8 cellular contexts compared by ENCODE assay signal in the genomic region with DNA sequence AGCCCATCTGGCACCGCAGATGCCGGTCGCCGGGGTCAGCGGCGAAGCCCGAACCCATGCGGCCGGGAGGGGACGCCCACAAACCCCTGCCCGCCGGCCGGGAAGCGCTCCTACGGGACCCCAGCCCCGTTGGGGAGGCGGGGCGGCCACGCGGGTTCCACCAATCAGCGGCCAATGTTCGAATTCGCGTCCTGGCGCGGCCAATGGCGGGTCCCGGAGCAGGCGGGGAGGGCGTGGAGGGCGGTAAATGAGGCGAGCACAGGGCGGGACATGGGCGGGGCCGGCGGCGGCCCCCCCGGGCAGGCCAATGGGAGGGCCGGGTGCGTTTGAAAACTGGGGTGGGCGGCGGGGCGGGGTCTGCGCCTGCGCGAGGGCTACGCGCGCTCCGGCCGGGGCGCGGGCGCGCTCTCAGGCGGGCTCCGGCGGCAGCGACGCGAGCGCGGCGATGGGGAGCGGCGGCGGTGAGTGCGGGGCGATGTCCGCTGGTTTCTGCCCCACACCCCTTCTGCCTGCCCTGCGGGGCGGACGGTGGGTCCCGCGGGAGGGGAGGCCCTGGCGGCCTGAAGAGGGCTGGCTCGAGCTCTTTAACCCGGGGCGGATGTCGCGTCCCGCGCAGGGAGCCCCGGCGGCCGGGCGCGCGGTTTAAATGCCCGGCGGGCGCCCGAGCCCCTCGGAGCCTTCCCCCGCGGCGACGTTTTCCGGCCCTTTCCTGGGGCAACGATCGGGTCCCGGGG. TPM values are rescaled to one million over a fixed set of nuclear protein-coding genes. Genes with fewer than 3 reads are reported as not detected.
A peak's percentile ranks its signal among the peaks of the same experiment; 100 is the strongest.
DNase-seq lines count a peak whose midpoint lies in the region; ATAC-seq and TF ChIP-seq lines count a peak whose summit lies in the region.

A gene with protein sequence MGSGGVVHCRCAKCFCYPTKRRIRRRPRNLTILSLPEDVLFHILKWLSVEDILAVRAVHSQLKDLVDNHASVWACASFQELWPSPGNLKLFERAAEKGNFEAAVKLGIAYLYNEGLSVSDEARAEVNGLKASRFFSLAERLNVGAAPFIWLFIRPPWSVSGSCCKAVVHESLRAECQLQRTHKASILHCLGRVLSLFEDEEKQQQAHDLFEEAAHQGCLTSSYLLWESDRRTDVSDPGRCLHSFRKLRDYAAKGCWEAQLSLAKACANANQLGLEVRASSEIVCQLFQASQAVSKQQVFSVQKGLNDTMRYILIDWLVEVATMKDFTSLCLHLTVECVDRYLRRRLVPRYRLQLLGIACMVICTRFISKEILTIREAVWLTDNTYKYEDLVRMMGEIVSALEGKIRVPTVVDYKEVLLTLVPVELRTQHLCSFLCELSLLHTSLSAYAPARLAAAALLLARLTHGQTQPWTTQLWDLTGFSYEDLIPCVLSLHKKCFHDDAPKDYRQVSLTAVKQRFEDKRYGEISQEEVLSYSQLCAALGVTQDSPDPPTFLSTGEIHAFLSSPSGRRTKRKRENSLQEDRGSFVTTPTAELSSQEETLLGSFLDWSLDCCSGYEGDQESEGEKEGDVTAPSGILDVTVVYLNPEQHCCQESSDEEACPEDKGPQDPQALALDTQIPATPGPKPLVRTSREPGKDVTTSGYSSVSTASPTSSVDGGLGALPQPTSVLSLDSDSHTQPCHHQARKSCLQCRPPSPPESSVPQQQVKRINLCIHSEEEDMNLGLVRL (plus strand): TSS at position 411 of the 734 bp plus-strand sequence. CDS start 35 bp downstream, at position 446.

- H3K27ac Mint-ChIP-seq in activated T-cell treated with anti-CD3 and anti-CD28 coated beads, Interleukin-2, amount 50 U/mL, for 24 hours: peak within 1 kb of the TSS; percentile 67

- peaks cover 0 to 6% of the 10 kb centered on the region in 2 donors for H3K4me1 ChIP-seq in esophagus (ENCODE audit: control insufficient read depth in 2 of 2, insufficient read depth in 2 of 2, low read length in 1 of 2)
- H3K4me1 ChIP-seq in mucosa of stomach (ENCODE audit: control insufficient read depth, insufficient read depth, low read length): peaks cover 19% of the 10 kb centered on the region

- peaks cover 40% of the 10 kb centered on the region for H3K36me3 Mint-ChIP-seq in activated T-cell treated with anti-CD3 and anti-CD28 coated beads, Interleukin-2, amount 50 U/mL, for 24 hours (ENCODE audit: low read depth)

- DNase-seq in DMS153 treated with DMSO at 0.1 percent for 48 hours (lab: John Stamatoyannopoulos, UW; ENCODE audit: unreplicated experiment): peak; percentile 86
- DNase-seq in OCI-M2 (lab: John Stamatoyannopoulos, UW; ENCODE audit: unreplicated experiment): peak; percentile 25
- peak; percentile 98 for DNase-seq in activated T-cell treated with anti-CD3 and anti-CD28 coated beads, Interleukin-2, amount 50 U/mL, for 24 hours
- peak; percentile 98 for DNase-seq in stimulated activated CD8-positive, alpha-beta memory T cell treated with anti-CD3 and anti-CD28 coated beads, Interleukin-4, amount 100 ng/mL, for 48 hours

- H3K9me3 ChIP-seq in esophagus (ENCODE audit: control insufficient read depth in 2 of 2, insufficient read depth in 1 of 2, low read depth in 1 of 2, low read length in 1 of 2): no peaks in the 10 kb centered on the region
- no peaks in the 10 kb centered on the region for H3K9me3 ChIP-seq in mucosa of stomach (ENCODE audit: control insufficient read depth, low read length)

- peak within 1 kb of the TSS; percentile 89 for H3K4me3 Mint-ChIP-seq in activated T-cell treated with anti-CD3 and anti-CD28 coated beads, Interleukin-2, amount 50 U/mL, for 24 hours

- H3K9ac ChIP-seq in mucosa of stomach (ENCODE audit: low read length): peak within 1 kb of the TSS; percentile 72

- peak within 1 kb of the TSS; percentile 56 to 65 for H3K27ac ChIP-seq in esophagus (ENCODE audit: low read depth in 2 of 2, low read length in 1 of 2)

- H3K9me3 Mint-ChIP-seq in activated T-cell treated with anti-CD3 and anti-CD28 coated beads, Interleukin-2, amount 50 U/mL, for 24 hours: no peaks in the 10 kb centered on the region

- peaks cover 26% of the 10 kb centered on the region for H3K4me1 Mint-ChIP-seq in activated T-cell treated with anti-CD3 and anti-CD28 coated beads, Interleukin-2, amount 50 U/mL, for 24 hours (ENCODE audit: low read depth)

- 0 to 1% methylated on average over 79 to 102 of the region's 102 CpGs for whole genome bisulfite sequencing in esophagus, 2 donors

- TF ChIP-seq RAD21 in Ishikawa (IDR thresholded peaks at IDR 0.05; ENCODE audit: low read depth): no peak

- H3K27me3 ChIP-seq in esophagus (ENCODE audit: control insufficient read depth in 1 of 2, insufficient read depth in 2 of 2, low read length in 2 of 2) (no peaks in the 10 kb centered on the region), mucosa of stomach (ENCODE audit: control insufficient read depth, insufficient read depth, low read length) (no peaks in the 10 kb centered on the region)

- H3K36me3 ChIP-seq in esophagus (ENCODE audit: control insufficient read depth in 2 of 2, insufficient read depth in 2 of 2, low read length in 1 of 2) (peaks cover 0 to 8% of the 10 kb centered on the region in 2 donors), mucosa of stomach (ENCODE audit: control insufficient read depth, insufficient read depth, low read length) (no peaks in the 10 kb centered on the region)

- no peaks in the 10 kb centered on the region for H3K27me3 Mint-ChIP-seq in activated T-cell treated with anti-CD3 and anti-CD28 coated beads, Interleukin-2, amount 50 U/mL, for 24 hours

- H3K4me3 ChIP-seq in esophagus (ENCODE audit: low read depth in 1 of 2, low read length in 2 of 2) (peak within 1 kb of the TSS; percentile 64 to 89), mucosa of stomach (ENCODE audit: low read length) (peak within 1 kb of the TSS; percentile 63)

- no peak for TF ChIP-seq EP300 in Ishikawa (IDR thresholded peaks at IDR 0.05; ENCODE audit: borderline replicate concordance)

- peak; percentile 84 for ATAC-seq in GM21576 (IDR thresholded peaks at IDR 0.05; ENCODE audit: unreplicated experiment)

TF ChIP-seq in Ishikawa, 13 proteins besides CTCF, POLR2A, EP300 and RAD21:
- TF ChIP-seq, protein P1, sequence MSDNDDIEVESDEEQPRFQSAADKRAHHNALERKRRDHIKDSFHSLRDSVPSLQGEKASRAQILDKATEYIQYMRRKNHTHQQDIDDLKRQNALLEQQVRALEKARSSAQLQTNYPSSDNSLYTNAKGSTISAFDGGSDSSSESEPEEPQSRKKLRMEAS (IDR thresholded peaks at IDR 0.05): peak; percentile 47
- TF ChIP-seq CEBPB (IDR thresholded peaks at IDR 0.05) (no peak), EGR1 (IDR thresholded peaks at IDR 0.05) (0 out of 2 replicates have a peak, but pooled peaks have one; percentile 30), ZBTB7A (IDR thresholded peaks at IDR 0.05; ENCODE audit: low read depth) (peak; percentile 95), YY1 (IDR thresholded peaks at IDR 0.05; ENCODE audit: low read depth) (0 out of 2 replicates have a peak, but pooled peaks have one; percentile 34), FOXM1 (IDR thresholded peaks at IDR 0.05; ENCODE audit: borderline replicate concordance, low read depth) (peak; percentile 99)
- TF ChIP-seq, protein P2, sequence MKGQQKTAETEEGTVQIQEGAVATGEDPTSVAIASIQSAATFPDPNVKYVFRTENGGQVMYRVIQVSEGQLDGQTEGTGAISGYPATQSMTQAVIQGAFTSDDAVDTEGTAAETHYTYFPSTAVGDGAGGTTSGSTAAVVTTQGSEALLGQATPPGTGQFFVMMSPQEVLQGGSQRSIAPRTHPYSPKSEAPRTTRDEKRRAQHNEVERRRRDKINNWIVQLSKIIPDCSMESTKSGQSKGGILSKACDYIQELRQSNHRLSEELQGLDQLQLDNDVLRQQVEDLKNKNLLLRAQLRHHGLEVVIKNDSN (IDR thresholded peaks at IDR 0.05): no peak

RNA-seq across cellular contexts. Expression of the gene that starts here (rescaled TPM):
- polyA plus RNA-seq in esophagus: 1 to 10 TPM; 4.2 to 4.6 TPM

Comparison
In these comparisons a context has a peak if more than half of its experiments do, and no peak if none do; other contexts are left out.
1. Peak in every context shown above with its lines: DNase-seq, ATAC-seq, H3K4me3 ChIP-seq and H3K27ac ChIP-seq.
2. DNase-seq: peak in every context shown above with its lines; median percentile 98 in activated T-cell treated with anti-CD3 and anti-CD28 coated beads, Interleukin-2, amount 50 U/mL, for 24 hours; 98 in stimulated activated CD8-positive, alpha-beta memory T cell treated with anti-CD3 and anti-CD28 coated beads, Interleukin-4, amount 100 ng/mL, for 48 hours; 86 in DMS153 treated with DMSO at 0.1 percent for 48 hours; 25 in OCI-M2.